ENCODE assay signal across 1 cellular context in genomic region chr11:72766152-72766902, GRCh38.
TF ChIP-seq lines count a peak whose summit lies in the region.

No MANE protein-coding gene starts in this region.

TF ChIP-seq in HepG2, 621 proteins besides CTCF, POLR2A, EP300 and RAD21 (continued from another document and continues in another):
- peak; percentile 69; the same call in 1 of the 2 replicates for TF ChIP-seq ZNF839 (CRISPR knock-in tag; IDR thresholded peaks at IDR 0.05; ENCODE audit: borderline replicate concordance)
- TF ChIP-seq ZC3H4 (CRISPR knock-in tag; IDR thresholded peaks at IDR 0.05; ENCODE audit: borderline replicate concordance), result no peak
- TF ChIP-seq NONO (IDR thresholded peaks at IDR 0.05), result no peak
- TF ChIP-seq NONO (CRISPR knock-in tag; conservative IDR thresholded peaks at IDR 0.05), result peak; percentile 81
- peak; percentile 79 for TF ChIP-seq ZNF770 (CRISPR knock-in tag; IDR thresholded peaks at IDR 0.05)
- peak; percentile 65; the same call in 1 of the 2 replicates for TF ChIP-seq ZNF788 (CRISPR knock-in tag; IDR thresholded peaks at IDR 0.05; ENCODE audit: borderline replicate concordance)
- TF ChIP-seq ZMYM4 (CRISPR knock-in tag; IDR thresholded peaks at IDR 0.05), result peak; percentile 58; the same call in 1 of the 2 replicates
- no peak for TF ChIP-seq ZNF549 (CRISPR knock-in tag; IDR thresholded peaks at IDR 0.05)
- TF ChIP-seq KIAA2018 (CRISPR knock-in tag; IDR thresholded peaks at IDR 0.05; ENCODE audit: borderline replicate concordance), result no peak
- 0 out of 2 replicates have a peak, but pooled peaks have one; percentile 53 for TF ChIP-seq ZBTB34 (CRISPR knock-in tag; IDR thresholded peaks at IDR 0.05)
- TF ChIP-seq FOXK2 (IDR thresholded peaks at IDR 0.05), result no peak
- peak; percentile 75 for TF ChIP-seq MAX (IDR thresholded peaks at IDR 0.05)
- no peak for TF ChIP-seq ZNF777 (CRISPR knock-in tag; IDR thresholded peaks at IDR 0.05)
- peak; percentile 93 for TF ChIP-seq SALL1 (CRISPR knock-in tag; IDR thresholded peaks at IDR 0.05)
- no peak for TF ChIP-seq E2F2 (CRISPR knock-in tag; IDR thresholded peaks at IDR 0.05; ENCODE audit: borderline replicate concordance)
- 0 out of 2 replicates have a peak, but pooled peaks have one; percentile 63 for TF ChIP-seq ZBTB26 (CRISPR knock-in tag; IDR thresholded peaks at IDR 0.05; ENCODE audit: borderline replicate concordance)
- TF ChIP-seq STAG1 (CRISPR knock-in tag; IDR thresholded peaks at IDR 0.05), result peak; percentile 49
- peak; percentile 97 for TF ChIP-seq HIC2 (CRISPR knock-in tag; IDR thresholded peaks at IDR 0.05; ENCODE audit: low read depth)
- TF ChIP-seq CCAR2 (optimal IDR thresholded peaks at IDR 0.05; ENCODE audit: low read depth, low read length), result no peak
- TF ChIP-seq FOXP1 (IDR thresholded peaks at IDR 0.05), result no peak
- peak; percentile 44; the same call in 1 of the 2 replicates for TF ChIP-seq FOXP1 (CRISPR knock-in tag; IDR thresholded peaks at IDR 0.05)
- TF ChIP-seq SAP130 (CRISPR knock-in tag; IDR thresholded peaks at IDR 0.05; ENCODE audit: low read depth), result peak; percentile 88
- TF ChIP-seq BORCS8-MEF2B (CRISPR knock-in tag; IDR thresholded peaks at IDR 0.05), result peak; percentile 76
- TF ChIP-seq JDP2 (CRISPR knock-in tag; IDR thresholded peaks at IDR 0.05; ENCODE audit: borderline replicate concordance), result no peak
- TF ChIP-seq BATF2 (CRISPR knock-in tag; IDR thresholded peaks at IDR 0.05), result no peak
- TF ChIP-seq DMAP1 (CRISPR knock-in tag; IDR thresholded peaks at IDR 0.05), result peak; percentile 72; the same call in 1 of the 2 replicates
- no peak for TF ChIP-seq IRF9 (CRISPR knock-in tag; IDR thresholded peaks at IDR 0.05; ENCODE audit: borderline replicate concordance)
- TF ChIP-seq RXRB (CRISPR knock-in tag; IDR thresholded peaks at IDR 0.05; ENCODE audit: borderline replicate concordance), result peak; percentile 75
- TF ChIP-seq GRHL1 (CRISPR knock-in tag; conservative IDR thresholded peaks at IDR 0.05), result no peak
- 0 out of 2 replicates have a peak, but pooled peaks have one; percentile 44 for TF ChIP-seq PHF20 (CRISPR knock-in tag; IDR thresholded peaks at IDR 0.05)
- TF ChIP-seq ZNF292 (CRISPR knock-in tag; IDR thresholded peaks at IDR 0.05; ENCODE audit: borderline replicate concordance, low read depth), result peak; percentile 86; the same call in 1 of the 2 replicates
- no peak for TF ChIP-seq ZNF780A (CRISPR knock-in tag; IDR thresholded peaks at IDR 0.05)
- no peak for TF ChIP-seq SNAPC5 (CRISPR knock-in tag; IDR thresholded peaks at IDR 0.05; ENCODE audit: borderline replicate concordance)
- no peak for TF ChIP-seq MLLT10 (CRISPR knock-in tag; IDR thresholded peaks at IDR 0.05)
- TF ChIP-seq ZNF543 (CRISPR knock-in tag; IDR thresholded peaks at IDR 0.05), result peak; percentile 36; the same call in 1 of the 2 replicates
- TF ChIP-seq ISL2 (CRISPR knock-in tag; IDR thresholded peaks at IDR 0.05), result peak; percentile 62
- peak; percentile 75 for TF ChIP-seq ZGPAT (CRISPR knock-in tag; IDR thresholded peaks at IDR 0.05)
